ENCODE assay signal across 6 cellular contexts in genomic region chr13:59659981-59660380, GRCh38.
"Had no signal": no experiment of that assay in that cellular context is flagged by ENCODE, and none has a peak within 500 bp of the region (broad histone marks: within the 10 kb centered on the region; RNA-seq: fewer than 3 reads in every experiment).

No MANE protein-coding gene starts in this region.

- ATAC-seq: HepG2, K562 had no signal

- H3K4me1 Mint-ChIP-seq: IgD-negative memory B cell had no signal

- H3K27ac Mint-ChIP-seq: IgD-negative memory B cell had no signal

- DNase-seq: IMR-90, KBM-7, KG1 had no signal

- H3K36me3 Mint-ChIP-seq: IgD-negative memory B cell had no signal

- H3K9me3 Mint-ChIP-seq: IgD-negative memory B cell had no signal
